ENCODE assay signal across 8 cellular contexts in genomic region chr9:32384364-32385134, GRCh38. TPM values are rescaled to one million over a fixed set of nuclear protein-coding genes. Genes with fewer than 3 reads are reported as not detected.
DNase-seq lines count a peak whose midpoint lies in the region; ATAC-seq and TF ChIP-seq lines count a peak whose summit lies in the region.

ACO1 (plus strand) TSS chr9:32384643; CDS start chr9:32405507, 20,864 bp downstream.

- TF ChIP-seq CTCF in AG09309 (IDR thresholded peaks at IDR 0.05; ENCODE audit: control insufficient read depth, insufficient read depth, low read depth, low read length, missing control alignments) (no peak), kidney epithelial cell (IDR thresholded peaks at IDR 0.05; ENCODE audit: insufficient read depth, low read length, poor library complexity, severe bottlenecking) (no peak)

- no peaks in the 10 kb centered on the region for H3K36me3 ChIP-seq in kidney epithelial cell (ENCODE audit: control insufficient read depth, insufficient read depth, low read length)

- H3K4me3 ChIP-seq in AG09309 (ENCODE audit: control insufficient read depth, low read depth, low read length) (peak within 1 kb of the TSS; percentile 82), kidney epithelial cell (ENCODE audit: low read depth, low read length) (peak within 1 kb of the TSS; percentile 89)

- ATAC-seq in GM18870 (IDR thresholded peaks at IDR 0.05; ENCODE audit: unreplicated experiment) (peak; percentile 81), HG03103 (IDR thresholded peaks at IDR 0.05; ENCODE audit: low read depth, unreplicated experiment) (peak; percentile 97)

- H3K27me3 ChIP-seq in kidney epithelial cell (ENCODE audit: control insufficient read depth, insufficient read depth, low read length) = peaks cover 3% of the 10 kb centered on the region

- peak; percentile 29 for DNase-seq in AG09309 (ENCODE audit: low read depth)
- peak; percentile 43 for DNase-seq in NCI-H2227 treated with DMSO at 0.1 percent for 48 hours (lab: John Stamatoyannopoulos, UW)
- peak; percentile 77 for DNase-seq in activated CD4-positive, alpha-beta T cell treated with anti-CD3 and anti-CD28 coated beads for 1 hour
- peak; percentile 77 for DNase-seq in cerebellar cortex (ENCODE audit: low spot score)
- peak; percentile 29 for DNase-seq in kidney epithelial cell (ENCODE audit: low read depth)
- DNase-seq in stimulated activated CD4-positive, alpha-beta T cell treated with anti-CD3 and anti-CD28 coated beads, Interleukin-15, amount 100 ng/mL, for 24 hours = peak; percentile 90

RNA-seq across cellular contexts. Expression of gene ACO1, which starts in this region (rescaled TPM):
- 30.9 and 39.1 TPM in 2 replicates for total RNA-seq in kidney epithelial cell

Comparison
In these comparisons a context has a peak if more than half of its experiments do, and no peak if none do; other contexts are left out.
1. Peak in every context shown above with its lines: DNase-seq, ATAC-seq and H3K4me3 ChIP-seq.
2. DNase-seq: peak in every context shown above with its lines; median percentile 90 in stimulated activated CD4-positive, alpha-beta T cell treated with anti-CD3 and anti-CD28 coated beads, Interleukin-15, amount 100 ng/mL, for 24 hours; 77 in activated CD4-positive, alpha-beta T cell treated with anti-CD3 and anti-CD28 coated beads for 1 hour; 77 in cerebellar cortex; 43 in NCI-H2227 treated with DMSO at 0.1 percent for 48 hours; 29 in AG09309; 29 in kidney epithelial cell.